ENCODE assay signal across 29 cellular contexts in genomic region chr3:10547841-10548783, GRCh38. TPM values are rescaled to one million over a fixed set of nuclear protein-coding genes. Genes with fewer than 3 reads are reported as not detected.
A peak's percentile ranks its signal among the peaks of the same experiment; 100 is the strongest.
DNase-seq lines count a peak whose midpoint lies in the region; ATAC-seq, FAIRE-seq and TF ChIP-seq lines count a peak whose summit lies in the region.
"Had no signal": no experiment of that assay in that cellular context is flagged by ENCODE, and none has a peak within 500 bp of the region (broad histone marks: within the 10 kb centered on the region; RNA-seq: fewer than 3 reads in every experiment).

No MANE protein-coding gene starts in this region.

- CTCF ChIA-PET in GM12878 (lab: Yijun Ruan, JAX): interaction anchor here (0.6 to 0.8 kb wide), 2 partner anchors 24 to 290 kb away, joined by 3 to 4 read pairs; no protein-coding TSS in a partner anchor

- H3K4me2 ChIP-seq in GM12878 (ENCODE audit: control insufficient read depth, insufficient read depth): no peak overlapping the region
- no peak overlapping the region for H3K4me2 ChIP-seq in neural progenitor cell

- H2AFZ ChIP-seq in GM12878 (ENCODE audit: control insufficient read depth, low read depth, low read length) (no peak overlapping the region), neural progenitor cell (replicated peaks) (no peak overlapping the region)

- TF ChIP-seq EP300 in GM12878 (IDR thresholded peaks at IDR 0.05; ENCODE audit: borderline replicate concordance in 1 of 2, control insufficient read depth in 1 of 2, low read depth in 2 of 2, low read length in 2 of 2): no peak

- H3K27ac ChIP-seq in GM12878 (ENCODE audit: control insufficient read depth, insufficient read depth) (no peak overlapping the region), neural progenitor cell (no peak overlapping the region)
- H3K27ac ChIP-seq: C4-2B, skin epidermis had no signal

- TF ChIP-seq POLR2A in GM12878 (IDR thresholded peaks at IDR 0.05; ENCODE audit: low read depth, low read length): no peak

- H3K79me2 ChIP-seq in GM12878 (ENCODE audit: control insufficient read depth, insufficient read depth, low read length) (no peaks in the 10 kb centered on the region), neural progenitor cell (ENCODE audit: low read depth) (no peaks in the 10 kb centered on the region)

- H3K36me3 ChIP-seq in GM12878 (ENCODE audit: control insufficient read depth in 2 of 2, insufficient read depth in 2 of 2, low read length in 1 of 2) (no peaks in the 10 kb centered on the region), neural progenitor cell (no peaks in the 10 kb centered on the region), H7 (replicated peaks; ENCODE audit: control insufficient read depth, insufficient read depth, low read length) (no peaks in the 10 kb centered on the region)
- H3K36me3 ChIP-seq: MG63 had no signal

- in situ Hi-C loops in GM12878 (cut with MboI): no loop called here

- RAD21 ChIA-PET in GM12878 (lab: Charles Lee; ENCODE audit: unreplicated experiment): no interaction called here

- intact Hi-C loops in GM12878 (cut with micrococcal nuclease; ENCODE audit: unreplicated experiment): no loop called here

- WGBS in GM12878 (ENCODE audit: insufficient coverage, insufficient replicate concordance, low lambda C conversion rate, missing lambda C conversion rate): 27% methylated on average over 6 of the region's 6 CpGs

- FAIRE-seq in GM12878 (lab: Jason Lieb, UNC): no peak
- FAIRE-seq: G401.6, GM12891, HepG2, kidney had no signal

- H3K27ac Mint-ChIP-seq in neural progenitor cell: peak overlapping the region; percentile 61
- H3K27ac Mint-ChIP-seq: natural killer cell treated with Interleukin-12 subunit alpha and Interleukin-12 subunit beta and Interleukin-15 and Interleukin-18, amount 100 ng/mL, for 72 hours; T-helper 17 cell had no signal

- TF ChIP-seq CTCF in GM12878 (IDR thresholded peaks at IDR 0.05 in 2 of 3, conservative IDR thresholded peaks at IDR 0.05 in 1 of 3; ENCODE audit: control insufficient read depth in 2 of 3, extremely low read depth in 1 of 3, insufficient read depth in 1 of 3, low read depth in 3 of 3, low read length in 3 of 3): no peak
- no peak for TF ChIP-seq CTCF in neural progenitor cell (IDR thresholded peaks at IDR 0.05)

- H4K20me1 ChIP-seq in GM12878 (ENCODE audit: control insufficient read depth, insufficient read depth) (no peaks in the 10 kb centered on the region), neural progenitor cell (ENCODE audit: low read depth) (no peaks in the 10 kb centered on the region)

- BruUV-seq in GM12878 (replicated peaks; lab: Mats Ljungman, UMichigan): no TSS peak

- H3K9ac ChIP-seq in GM12878 (ENCODE audit: control insufficient read depth, insufficient read depth, low read length) (no peak overlapping the region), neural progenitor cell (no peak overlapping the region)

- ATAC-seq in GM12878: no peak
- ATAC-seq: HCT116, HepG2, T-helper 17 cell had no signal

- peaks cover 61% of the 10 kb centered on the region for H3K4me1 Mint-ChIP-seq in neural progenitor cell

- H3K9me3 ChIP-seq in GM12878 (replicated peaks; ENCODE audit: control insufficient read depth, insufficient read depth, low read length) (no peaks in the 10 kb centered on the region; the same call in 1 of the 3 replicates), neural progenitor cell (ENCODE audit: low read depth) (peaks cover 3% of the 10 kb centered on the region)
- H3K9me3 ChIP-seq: MG63 had no signal

- H3K36me3 Mint-ChIP-seq in neural progenitor cell: peaks cover 4% of the 10 kb centered on the region

- H3K27me3 Mint-ChIP-seq in neural progenitor cell (ENCODE audit: insufficient read depth, low read depth): peaks cover 25% of the 10 kb centered on the region

- H3K27me3 ChIP-seq in GM12878 (replicated peaks in 1 of 2; ENCODE audit: control insufficient read depth in 2 of 2, insufficient read depth in 2 of 2, low read length in 1 of 2) (no peaks in the 10 kb centered on the region), neural progenitor cell (no peaks in the 10 kb centered on the region), H7 (ENCODE audit: control insufficient read depth, insufficient read depth, low read length) (no peaks in the 10 kb centered on the region)
- H3K27me3 ChIP-seq: MG63 had no signal

- peaks cover 4% of the 10 kb centered on the region for H3F3A ChIP-seq in neural progenitor cell (ENCODE audit: low read depth)

- TF ChIP-seq RAD21 in GM12878 (IDR thresholded peaks at IDR 0.05; ENCODE audit: insufficient read depth, low read depth, low read length): no peak

- SMC1A ChIA-PET in GM12878 (lab: Charles Lee; ENCODE audit: uncharacterized antibody, unreplicated experiment): interaction anchor here (1.0 kb wide), 1 partner anchor 29 kb away, joined by 3 read pairs; no protein-coding TSS in a partner anchor

- DNase-seq in NCI-H2171 treated with DMSO at 0.1 percent for 48 hours (lab: John Stamatoyannopoulos, UW) (peak; percentile 21), NCI-H2171 (lab: John Stamatoyannopoulos, UW) (no peak), GDM1 (lab: John Stamatoyannopoulos, UW) (peak; percentile 21), GM12878 (ENCODE audit: low read depth, low spot score) (no peak), neural progenitor cell (ENCODE audit: low spot score) (no peak), H7 (no peak), NCI-H2196 (lab: John Stamatoyannopoulos, UW; ENCODE audit: unreplicated experiment) (no peak)
- no peak for DNase-seq in activated naive CD4-positive, alpha-beta T cell treated with Interleukin-2 at 50 U/mL for 16 hours
- DNase-seq: dermis blood vessel endothelial cell; foreskin fibroblast; hypothalamus; kidney; mesendoderm; NCI-H187 treated with DMSO at 0.1 percent for 48 hours; NCI-H526 treated with DMSO at 0.1 percent for 48 hours; OCI-M1; SIG-M5; stimulated activated CD4-positive, alpha-beta T cell treated with anti-CD3 and anti-CD28 coated beads, Interleukin-2, amount 100 ng/mL, for 48 hours; substantia nigra; T-helper 17 cell had no signal

- POLR2A ChIA-PET in GM12878 (lab: Charles Lee): no interaction called here

- peaks cover 9% of the 10 kb centered on the region for H3K9me3 Mint-ChIP-seq in neural progenitor cell
- H3K9me3 Mint-ChIP-seq: natural killer cell treated with Interleukin-12 subunit alpha and Interleukin-12 subunit beta and Interleukin-15 and Interleukin-18, amount 100 ng/mL, for 72 hours had no signal

- no peak overlapping the region for H3K4me3 ChIP-seq in GM12878
- no peak overlapping the region for H3K4me3 ChIP-seq in neural progenitor cell
- H3K4me3 ChIP-seq in H7 (ENCODE audit: insufficient read depth, low read depth, low read length): no peak overlapping the region
- H3K4me3 ChIP-seq: MG63, skin epidermis had no signal

- H3K4me3 Mint-ChIP-seq in neural progenitor cell: no peak overlapping the region
- H3K4me3 Mint-ChIP-seq: natural killer cell treated with Interleukin-12 subunit alpha and Interleukin-12 subunit beta and Interleukin-15 and Interleukin-18, amount 100 ng/mL, for 72 hours; T-helper 17 cell had no signal

- H3K4me1 ChIP-seq in GM12878 (ENCODE audit: control insufficient read depth, insufficient read depth, low read length) (no peaks in the 10 kb centered on the region), neural progenitor cell (peaks cover 33% of the 10 kb centered on the region)

TF ChIP-seq in GM12878, 131 proteins besides CTCF, POLR2A, EP300 and RAD21:
- TF ChIP-seq, protein P1, sequence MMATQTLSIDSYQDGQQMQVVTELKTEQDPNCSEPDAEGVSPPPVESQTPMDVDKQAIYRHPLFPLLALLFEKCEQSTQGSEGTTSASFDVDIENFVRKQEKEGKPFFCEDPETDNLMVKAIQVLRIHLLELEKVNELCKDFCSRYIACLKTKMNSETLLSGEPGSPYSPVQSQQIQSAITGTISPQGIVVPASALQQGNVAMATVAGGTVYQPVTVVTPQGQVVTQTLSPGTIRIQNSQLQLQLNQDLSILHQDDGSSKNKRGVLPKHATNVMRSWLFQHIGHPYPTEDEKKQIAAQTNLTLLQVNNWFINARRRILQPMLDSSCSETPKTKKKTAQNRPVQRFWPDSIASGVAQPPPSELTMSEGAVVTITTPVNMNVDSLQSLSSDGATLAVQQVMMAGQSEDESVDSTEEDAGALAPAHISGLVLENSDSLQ (IDR thresholded peaks at IDR 0.05): peak; percentile 22; the same call in 1 of the 2 replicates
- no peak for TF ChIP-seq CHD1 (IDR thresholded peaks at IDR 0.05; ENCODE audit: low read depth, low read length)

RNA-seq across cellular contexts. Expression of gene ATP2B2, which starts 42.7 kb away (rescaled TPM):
- not detected in 2 replicates for total RNA-seq in GM12878 (2013; cell fraction: nucleolus; rRNA removed)
- total RNA-seq in GM12878 (2014; rRNA removed) (not detected in 2 replicates), GM12878 (2014; rRNA removed; fragmentation: Illumina TruSeq; extraction: Trizol) (not detected in 2 replicates), GM12878 (2021) (not detected in 2 replicates), neural progenitor cell (ENCODE audit: low replicate concordance) (0.03 TPM in 1 of 2 replicates, not detected in the other)
- polyA plus RNA-seq in GM12878 (2011; ENCODE audit: low read depth): not detected
- polyA plus RNA-seq in GM12878 (2011; rRNA removed) (not detected in 2 replicates), GM12878 (2014; fragmentation: Illumina TruSeq; extraction: Trizol) (not detected in 2 replicates), GM12878 (2014; fragmentation: Nextera tagmentation; extraction: Ambion mirVana) (not detected), GM12878 (2014; rRNA removed) (not detected in 2 replicates), GM12878 (2016; fragmentation: Nextera tagmentation; extraction: Ambion mirVana) (under 1 TPM in 1 of 2 experiments, not detected in 1; 0.04 TPM)
- polyA plus RNA-seq in GM12878 (2011; cell fraction: cytosol; rRNA removed): not detected in 2 replicates
- 0.03 TPM in 1 of 2 replicates, not detected in the other for polyA plus RNA-seq in GM12878 (2011; cell fraction: nucleus; rRNA removed)
- polyA plus RNA-seq in GM12878 (2012): 0.04 TPM in 1 of 2 replicates, not detected in the other
- not detected in 2 replicates for polyA minus RNA-seq in GM12878 (2011; rRNA and poly(A)+ RNA removed)
- not detected in 2 replicates for polyA minus RNA-seq in GM12878 (2011; cell fraction: cytosol; rRNA and poly(A)+ RNA removed)
- not detected in 2 replicates for polyA minus RNA-seq in GM12878 (2011; cell fraction: nucleus; rRNA and poly(A)+ RNA removed)
- 0.04 and 0.21 TPM in 2 replicates for total RNA-seq in H7 (2014; rRNA removed; shearing (Covaris generic))
- total RNA-seq: activated CD8-positive, alpha-beta memory T cell treated with anti-CD3 and anti-CD28 coated beads for 36 hours; dermis blood vessel endothelial cell; natural killer cell treated with Interleukin-12 subunit alpha and Interleukin-12 subunit beta and Interleukin-15 and Interleukin-18, amount 100 ng/mL, for 72 hours; T-helper 17 cell had no signal

Comparison
In these comparisons a context has a peak if more than half of its experiments do, and no peak if none do; other contexts are left out.
1. DNase-seq: peak in NCI-H2171 treated with DMSO at 0.1 percent for 48 hours (single experiment) and GDM1 (single experiment); none in NCI-H2171 (single experiment), GM12878 (single experiment), neural progenitor cell (single experiment), H7 (single experiment), activated naive CD4-positive, alpha-beta T cell treated with Interleukin-2 at 50 U/mL for 16 hours (single experiment) and NCI-H2196 (single experiment).